ENCODE assay signal across 10 cellular contexts in genomic region chr6:27829453-27830211, GRCh38.
DNase-seq lines count a peak whose midpoint lies in the region; ATAC-seq and TF ChIP-seq lines count a peak whose summit lies in the region.
"Had no signal": no experiment of that assay in that cellular context is flagged by ENCODE, and none has a peak within 500 bp of the region (broad histone marks: within the 10 kb centered on the region; RNA-seq: fewer than 3 reads in every experiment).

No MANE protein-coding gene starts in this region.

- H3K27me3 ChIP-seq in esophagus squamous epithelium (peaks cover 0 to 6% (median 0%) of the 10 kb centered on the region in 4 donors), gastrocnemius medialis (peaks cover 8 to 9% (median 8%) of the 10 kb centered on the region in 3 donors)

- DNase-seq in NCI-H2171 treated with DMSO at 0.1 percent for 48 hours (lab: John Stamatoyannopoulos, UW) (peak; percentile 52), NCI-H2171 (lab: John Stamatoyannopoulos, UW) (no peak), esophagus squamous epithelium (lab: John Stamatoyannopoulos, UW) (no peak), skeletal muscle cell (ENCODE audit: low read depth) (no peak), gastrocnemius medialis (no peak), GM13976 (ENCODE audit: low spot score) (no peak)
- DNase-seq: GOT3, NCI-H526 treated with DMSO at 0.1 percent for 48 hours had no signal

- peak overlapping the region in 1 of 4 donors; percentile 74 for H3K4me3 ChIP-seq in esophagus squamous epithelium
- H3K4me3 ChIP-seq in skeletal muscle cell (ENCODE audit: low read depth, low read length): peak overlapping the region; percentile 66
- H3K4me3 ChIP-seq in gastrocnemius medialis: no peak overlapping the region

- no peak for TF ChIP-seq POLR2A in esophagus squamous epithelium (IDR thresholded peaks at IDR 0.05)
- no peak for TF ChIP-seq POLR2A in gastrocnemius medialis (IDR thresholded peaks at IDR 0.05)

- H3K4me1 ChIP-seq in esophagus squamous epithelium: peaks cover 4 to 43% (median 10%) of the 10 kb centered on the region in 3 donors
- no peaks in the 10 kb centered on the region for H3K4me1 ChIP-seq in gastrocnemius medialis

- intact Hi-C loops in esophagus squamous epithelium (cut with DNase I) (no loop called here), gastrocnemius medialis (cut with DNase I; ENCODE audit: low total_unique reads) (loop anchor here (10.0 kb wide), 1 partner anchor 1555 kb away; a partner anchor contains a TSS)

- TF ChIP-seq CTCF in esophagus squamous epithelium (IDR thresholded peaks at IDR 0.05) (no peak), gastrocnemius medialis (IDR thresholded peaks at IDR 0.05 in 4 of 5, conservative IDR thresholded peaks at IDR 0.05 in 1 of 5) (no peak), GM13976 (IDR thresholded peaks at IDR 0.05; ENCODE audit: borderline replicate concordance, control extremely low read depth, extremely low read depth, insufficient read depth, missing control alignments) (no peak)

- 64% methylated on average over 6 of the region's 9 CpGs for WGBS in esophagus squamous epithelium, 2 donors

- peak overlapping the region; percentile 80 to 92 (median 90) for H3K27ac ChIP-seq in esophagus squamous epithelium
- H3K27ac ChIP-seq in gastrocnemius medialis: no peak overlapping the region

- H3K9me3 ChIP-seq in esophagus squamous epithelium (no peaks in the 10 kb centered on the region), gastrocnemius medialis (no peaks in the 10 kb centered on the region)

- H3K36me3 ChIP-seq in esophagus squamous epithelium (peaks cover 0 to 11% (median 0%) of the 10 kb centered on the region in 3 donors), gastrocnemius medialis (no peaks in the 10 kb centered on the region)

- in situ Hi-C loops in gastrocnemius medialis (cut with MboI; ENCODE audit: low sequenced_read_pairs in 4 of 4) (loop anchor here in 1 of 4 donors (25.0 kb wide), 1 partner anchor 1792 kb away; a partner anchor contains a TSS), GM13976 (cut with MboI; ENCODE audit: low sequenced_read_pairs, unreplicated experiment) (loop anchor here (10.0 kb wide), 1 partner anchor 1795 kb away; a partner anchor contains a TSS)

- ATAC-seq in SK-N-SH treated with all-trans-retinoic acid at 6 μM for 48 hours (peak; percentile 10; the same call in 2 of the 3 replicates), gastrocnemius medialis (no peak), GM21717 (IDR thresholded peaks at IDR 0.05; ENCODE audit: unreplicated experiment) (no peak)

TF ChIP-seq in SK-N-SH treated with all-trans-retinoic acid at 6 μM for 48 hours, 23 proteins besides CTCF, POLR2A, EP300 and RAD21:
- no peak for TF ChIP-seq ZNF8 (CRISPR knock-in tag; IDR thresholded peaks at IDR 0.05)
- TF ChIP-seq RARB (CRISPR knock-in tag; IDR thresholded peaks at IDR 0.05): no peak
- no peak for TF ChIP-seq ZFP30 (CRISPR knock-in tag; IDR thresholded peaks at IDR 0.05)
- TF ChIP-seq GLIS3 (CRISPR knock-in tag; IDR thresholded peaks at IDR 0.05): no peak
- TF ChIP-seq ZNF565 (CRISPR knock-in tag; conservative IDR thresholded peaks at IDR 0.05; ENCODE audit: low read depth): no peak
- no peak for TF ChIP-seq SNAI2 (CRISPR knock-in tag; IDR thresholded peaks at IDR 0.05)
- no peak for TF ChIP-seq ZC3H10 (CRISPR knock-in tag; IDR thresholded peaks at IDR 0.05)
- no peak for TF ChIP-seq CREB5 (CRISPR knock-in tag; IDR thresholded peaks at IDR 0.05; ENCODE audit: low read depth)
- no peak for TF ChIP-seq ARNTL (CRISPR knock-in tag; IDR thresholded peaks at IDR 0.05; ENCODE audit: borderline replicate concordance, low read depth)
- TF ChIP-seq PPARA (CRISPR knock-in tag; IDR thresholded peaks at IDR 0.05; ENCODE audit: borderline replicate concordance): no peak
- TF ChIP-seq TSHZ2 (CRISPR knock-in tag; IDR thresholded peaks at IDR 0.05): no peak
- TF ChIP-seq TCF4 (CRISPR knock-in tag; IDR thresholded peaks at IDR 0.05; ENCODE audit: borderline replicate concordance): no peak
- TF ChIP-seq POU6F1 (CRISPR knock-in tag; IDR thresholded peaks at IDR 0.05; ENCODE audit: borderline replicate concordance, low read depth): no peak
- no peak for TF ChIP-seq ISL1 (CRISPR knock-in tag; IDR thresholded peaks at IDR 0.05)
- TF ChIP-seq CSRNP3 (CRISPR knock-in tag; IDR thresholded peaks at IDR 0.05): no peak
- no peak for TF ChIP-seq TOX (CRISPR knock-in tag; IDR thresholded peaks at IDR 0.05; ENCODE audit: borderline replicate concordance)
- TF ChIP-seq PATZ1 (CRISPR knock-in tag; IDR thresholded peaks at IDR 0.05; ENCODE audit: borderline replicate concordance): no peak

Comparison
In these comparisons a context has a peak if more than half of its experiments do, and no peak if none do; other contexts are left out.
1. H3K27ac ChIP-seq: peak in esophagus squamous epithelium (4 of 4); none in gastrocnemius medialis (0 of 4).